20 cellular contexts compared by ENCODE assay signal in the genomic region with DNA sequence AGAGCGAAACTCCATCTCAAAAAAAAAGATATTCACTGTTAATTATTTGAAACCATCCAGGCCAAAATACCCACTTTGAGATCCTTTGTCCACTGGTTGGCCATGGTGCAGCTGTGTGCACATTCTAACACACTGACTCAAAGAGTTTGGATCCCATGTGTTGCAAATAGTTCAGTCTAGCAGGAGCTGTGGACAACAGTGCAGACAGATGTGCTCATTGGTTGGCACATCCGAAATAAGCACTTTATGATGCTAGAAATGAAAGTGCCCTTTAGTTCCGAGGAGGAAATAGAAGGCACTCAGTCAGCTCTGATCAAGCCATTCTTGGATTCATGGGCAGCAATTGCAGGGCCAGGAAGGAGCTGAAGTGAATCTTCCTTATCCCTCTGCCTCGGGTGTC.
"Had no signal": no experiment of that assay in that cellular context is flagged by ENCODE, and none has a peak within 500 bp of the region (broad histone marks: within the 10 kb centered on the region; RNA-seq: fewer than 3 reads in every experiment).

No MANE protein-coding gene starts in this region.

- H3K4me1 ChIP-seq: body of pancreas, parathyroid adenoma, sigmoid colon, tibial artery had no signal

- DNase-seq: activated gamma-delta T cell treated with Interleukin-2 at 50 U/mL for 16 hours; activated T-cell treated with anti-CD3 and anti-CD28 coated beads, Interleukin-2, amount 50 U/mL, for 1 hour; body of pancreas; dermis blood vessel endothelial cell; effector memory CD8-positive, alpha-beta T cell; immature natural killer cell; kidney glomerular epithelial cell; left ventricle myocardium superior; mammary epithelial cell; nephron progenitor cell; sigmoid colon; spleen; stimulated activated CD4-positive, alpha-beta T cell treated with anti-CD3 and anti-CD28 coated beads, Interleukin-4, amount 100 ng/mL, for 1 hour; stimulated activated naive CD4-positive, alpha-beta T cell treated with Interleukin-2 at 50 U/mL for 16 hours; T-cell; tibial artery had no signal

- H3K27ac ChIP-seq: body of pancreas, cardiac muscle cell, gastroesophageal sphincter, sigmoid colon, spleen, tibial artery had no signal

- H3K4me3 ChIP-seq: body of pancreas, cardiac muscle cell, gastroesophageal sphincter, sigmoid colon, spleen, tibial artery had no signal

- H3K9me3 ChIP-seq: body of pancreas, gastroesophageal sphincter, sigmoid colon, spleen, tibial artery had no signal

- ATAC-seq: body of pancreas; effector memory CD8-positive, alpha-beta T cell; esophagus mucosa; gastroesophageal sphincter; left ventricle myocardium superior; T-cell had no signal

- H3K27me3 ChIP-seq: body of pancreas, cardiac muscle cell, gastroesophageal sphincter, sigmoid colon, spleen, tibial artery had no signal

- H3K9ac ChIP-seq: parathyroid adenoma had no signal

- H3K36me3 ChIP-seq: cardiac muscle cell, gastroesophageal sphincter, sigmoid colon, spleen, tibial artery had no signal

- H2AFZ ChIP-seq: parathyroid adenoma had no signal

- H3K79me2 ChIP-seq: parathyroid adenoma had no signal
